In the genomic region with DNA sequence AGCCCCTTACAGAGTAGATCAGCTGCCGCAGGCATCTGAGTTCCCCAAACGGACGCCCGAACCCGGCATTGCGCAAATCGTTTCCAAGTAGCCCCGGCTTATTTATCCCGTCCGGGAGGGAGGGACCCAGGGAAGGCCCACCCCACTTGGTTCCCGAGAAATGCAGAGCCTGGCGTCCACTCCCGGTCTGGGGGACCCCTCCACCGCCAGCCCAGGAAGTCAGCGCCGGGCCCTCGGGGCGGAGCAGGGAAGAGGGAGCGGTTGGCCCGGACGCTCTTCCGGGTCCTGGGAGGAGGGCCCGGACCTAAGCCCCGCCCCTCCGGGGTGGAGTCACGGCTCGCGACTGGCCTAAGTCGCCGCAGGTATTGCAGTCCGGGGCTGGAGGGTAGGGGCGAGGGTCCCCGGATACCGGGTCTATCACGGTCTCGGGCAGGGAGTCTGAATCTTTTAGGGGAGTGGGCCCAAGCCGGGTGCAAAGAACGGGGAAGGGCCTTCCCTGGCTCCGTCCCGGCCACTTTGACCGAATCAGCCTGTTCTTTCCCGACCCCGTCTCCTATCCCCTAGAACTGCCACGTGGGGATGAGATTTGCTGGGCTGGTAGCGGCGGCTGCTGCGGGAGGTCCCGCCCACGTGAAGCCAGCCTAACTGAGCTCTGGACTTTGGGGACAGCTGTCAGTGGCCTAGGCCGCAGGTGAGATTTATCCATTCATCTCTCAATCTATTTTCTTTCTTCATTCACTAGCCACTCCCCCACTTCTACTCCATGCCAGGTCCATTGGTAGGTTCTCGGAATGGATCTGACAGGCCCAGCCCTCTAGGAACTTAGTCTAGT, we compare ENCODE assay signal across 8 cellular contexts. TPM values are rescaled to one million over a fixed set of nuclear protein-coding genes. Genes with fewer than 3 reads are reported as not detected.
DNase-seq lines count a peak whose midpoint lies in the region; ATAC-seq, FAIRE-seq and TF ChIP-seq lines count a peak whose summit lies in the region.

A gene with protein sequence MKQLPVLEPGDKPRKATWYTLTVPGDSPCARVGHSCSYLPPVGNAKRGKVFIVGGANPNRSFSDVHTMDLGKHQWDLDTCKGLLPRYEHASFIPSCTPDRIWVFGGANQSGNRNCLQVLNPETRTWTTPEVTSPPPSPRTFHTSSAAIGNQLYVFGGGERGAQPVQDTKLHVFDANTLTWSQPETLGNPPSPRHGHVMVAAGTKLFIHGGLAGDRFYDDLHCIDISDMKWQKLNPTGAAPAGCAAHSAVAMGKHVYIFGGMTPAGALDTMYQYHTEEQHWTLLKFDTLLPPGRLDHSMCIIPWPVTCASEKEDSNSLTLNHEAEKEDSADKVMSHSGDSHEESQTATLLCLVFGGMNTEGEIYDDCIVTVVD (plus strand): TSS at position 327 of the 832 bp plus-strand sequence. CDS start 2,472 bp downstream, outside the sequence.

- H3K27ac ChIP-seq in left ventricle myocardium inferior (replicated peaks) = peak within 1 kb of the TSS; percentile 92
- peak within 1 kb of the TSS; percentile 81 to 91 for H3K27ac ChIP-seq in prostate gland
- peak within 1 kb of the TSS; percentile 93 for H3K27ac ChIP-seq in urinary bladder (ENCODE audit: low read depth)

- DNase-seq in GM12892 (ENCODE audit: insufficient read length) (peak; percentile 96), NCI-H1436 treated with DMSO at 0.1 percent for 48 hours (lab: John Stamatoyannopoulos, UW) (peak; percentile 46), amniotic stem cell (lab: John Stamatoyannopoulos, UW) (peak; percentile 85), left ventricle myocardium inferior (peak; percentile 93), prostate gland (ENCODE audit: low spot score) (peak; percentile 89)

- H3K4me1 ChIP-seq in left ventricle myocardium inferior (peaks cover 11% of the 10 kb centered on the region), prostate gland (replicated peaks) (no peaks in the 10 kb centered on the region), urinary bladder (ENCODE audit: insufficient read depth) (no peaks in the 10 kb centered on the region)

- H3K9me3 ChIP-seq in left ventricle myocardium inferior (replicated peaks) (no peaks in the 10 kb centered on the region), prostate gland (no peaks in the 10 kb centered on the region)

- no peaks in the 10 kb centered on the region for H3K27me3 ChIP-seq in left ventricle myocardium inferior (ENCODE audit: low read depth)
- H3K27me3 ChIP-seq in prostate gland (replicated peaks; ENCODE audit: insufficient read depth) = no peaks in the 10 kb centered on the region

- under 1% methylated on average over 48 of the region's 51 CpGs for WGBS in prostate gland
- under 1% methylated on average over 51 of the region's 51 CpGs for WGBS in urinary bladder

- H3K4me3 ChIP-seq in left ventricle myocardium inferior (peak within 1 kb of the TSS; percentile 72), prostate gland (peak within 1 kb of the TSS; percentile 65 to 67), urinary bladder (ENCODE audit: low read depth, low read length) (peak within 1 kb of the TSS; percentile 61)

- peak; percentile 94 for ATAC-seq in HG02840 (IDR thresholded peaks at IDR 0.05; ENCODE audit: low FRiP score, unreplicated experiment)

- intact Hi-C loops in T-helper 1 cell treated with Interleukin-12 subunit alpha and Interleukin-12 subunit beta and Interleukin-4 antibody, amounts not matched to agents 30 ng/mL and 1 ng/mL, for 36 hours (cut with micrococcal nuclease) = loop anchor here (1.0 to 2.0 kb wide), 10 partner anchors 10 to 546 kb away; a partner anchor contains a TSS
- intact Hi-C loops in left ventricle myocardium inferior (cut with micrococcal nuclease) = no loop called here
- intact Hi-C loops in prostate gland (cut with DNase I) = no loop called here

- TF ChIP-seq POLR2A in GM12892 (IDR thresholded peaks at IDR 0.05; ENCODE audit: low read depth, low read length) = peak; percentile 83
- peak; percentile 75 for TF ChIP-seq POLR2A in prostate gland (IDR thresholded peaks at IDR 0.05)

- FAIRE-seq in GM12892 (lab: Jason Lieb, UNC) = peak; percentile 85

- TF ChIP-seq CTCF in left ventricle myocardium inferior (IDR thresholded peaks at IDR 0.05; ENCODE audit: borderline replicate concordance) (no peak), prostate gland (IDR thresholded peaks at IDR 0.05) (no peak)

- H3K36me3 ChIP-seq in left ventricle myocardium inferior (peaks cover 25% of the 10 kb centered on the region), prostate gland (no peaks in the 10 kb centered on the region), urinary bladder (ENCODE audit: insufficient read depth) (peaks cover 2% of the 10 kb centered on the region)

RNA-seq across cellular contexts. Expression of the gene that starts here (rescaled TPM):
- polyA plus RNA-seq in GM12892 (2012; ENCODE audit: missing spikeins) = 45.6 TPM
- total RNA-seq in T-helper 1 cell treated with Interleukin-12 subunit alpha and Interleukin-12 subunit beta and Interleukin-4 antibody, amounts not matched to agents 30 ng/mL and 1 ng/mL, for 36 hours = 17.2 and 17.6 TPM in 2 replicates
- total RNA-seq in left ventricle myocardium inferior = 9.7 TPM
- 10 to 100 TPM; 13.3 to 14.2 TPM for total RNA-seq in prostate gland
- total RNA-seq in urinary bladder = 17.5 TPM
- 24.4 TPM for polyA plus RNA-seq in urinary bladder

Comparison
In these comparisons a context has a peak if more than half of its experiments do, and no peak if none do; other contexts are left out.
1. Peak in every context shown above with its lines: DNase-seq, ATAC-seq, H3K4me3 ChIP-seq and H3K27ac ChIP-seq.
2. DNase-seq: peak in every context shown above with its lines; median percentile 96 in GM12892; 93 in left ventricle myocardium inferior; 89 in prostate gland; 85 in amniotic stem cell; 46 in NCI-H1436 treated with DMSO at 0.1 percent for 48 hours.